Comparison of ENCODE assay signal across 14 cellular contexts in the genomic region with DNA sequence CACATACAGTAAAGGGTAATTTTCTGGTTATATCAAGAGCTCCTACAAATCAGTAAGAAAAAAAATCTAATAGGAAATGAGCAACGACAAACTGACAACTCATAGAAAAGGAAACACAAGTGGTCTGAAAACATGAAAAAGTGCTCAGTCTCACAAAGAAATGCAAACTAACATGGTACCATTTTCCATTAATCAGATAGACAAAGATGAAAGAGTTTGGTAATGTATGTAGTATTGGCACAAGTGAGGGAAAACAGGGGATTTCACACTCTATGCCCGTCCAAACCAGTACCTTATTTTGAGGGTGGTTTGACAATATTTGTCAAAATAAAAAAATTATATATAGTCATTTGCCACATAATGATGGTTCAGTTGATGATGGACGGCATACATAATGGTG.
"Had no signal": no experiment of that assay in that cellular context is flagged by ENCODE, and none has a peak within 500 bp of the region (broad histone marks: within the 10 kb centered on the region; RNA-seq: fewer than 3 reads in every experiment).

No MANE protein-coding gene starts in this region.

- H3K36me3 ChIP-seq: adrenal gland, breast epithelium, lower lobe of right lung, upper lobe of left lung had no signal

- H3K27me3 ChIP-seq: adrenal gland, breast epithelium, testis, upper lobe of left lung had no signal

- H3K27ac ChIP-seq: adrenal gland, breast epithelium, coronary artery, lower lobe of right lung, testis, upper lobe of left lung, VCaP had no signal

- H3K4me1 ChIP-seq: breast epithelium, lower lobe of right lung, testis, upper lobe of left lung had no signal

- H3K27me3 Mint-ChIP-seq: naive thymus-derived CD8-positive, alpha-beta T cell had no signal

- H3K9me3 ChIP-seq: adrenal gland, breast epithelium, lower lobe of right lung, testis, upper lobe of left lung had no signal

- ATAC-seq: lower lobe of right lung; naive thymus-derived CD8-positive, alpha-beta T cell had no signal

- DNase-seq: activated gamma-delta T cell; erythroblast; foreskin melanocyte; hypothalamus; lower lobe of right lung; naive thymus-derived CD8-positive, alpha-beta T cell; posterior cingulate gyrus; retina; testis; upper lobe of left lung had no signal

- H3K4me3 ChIP-seq: adrenal gland, breast epithelium, coronary artery, lower lobe of right lung, testis, upper lobe of left lung had no signal

- H3K9me3 Mint-ChIP-seq: naive thymus-derived CD8-positive, alpha-beta T cell had no signal
